In genomic region chr20:56554869-56555268, GRCh38 we compare ENCODE assay signal across 9 cellular contexts. TPM values are rescaled to one million over a fixed set of nuclear protein-coding genes. Genes with fewer than 3 reads are reported as not detected.
A peak's percentile ranks its signal among the peaks of the same experiment; 100 is the strongest.
DNase-seq lines count a peak whose midpoint lies in the region; ATAC-seq, FAIRE-seq and TF ChIP-seq lines count a peak whose summit lies in the region.
"Had no signal": no experiment of that assay in that cellular context is flagged by ENCODE, and none has a peak within 500 bp of the region (broad histone marks: within the 10 kb centered on the region; RNA-seq: fewer than 3 reads in every experiment).

No MANE protein-coding gene starts in this region.

- intact Hi-C loops in activated CD4-positive, alpha-beta T cell treated with anti-CD3 and anti-CD28 coated beads for 36 hours (cut with DNase I, micrococcal nuclease) = loop anchor here (5.0 to 10.0 kb wide), 3 partner anchors 442 to 792 kb away; no protein-coding TSS in a partner anchor
- intact Hi-C loops in left lung (cut with DNase I) = loop anchor here in 1 of 2 donors (5.0 kb wide), 1 partner anchor 442 kb away; no protein-coding TSS in a partner anchor

- peak; percentile 96 for ATAC-seq in activated CD4-positive, alpha-beta T cell treated with anti-CD3 and anti-CD28 coated beads for 36 hours
- ATAC-seq in GM21717 (IDR thresholded peaks at IDR 0.05; ENCODE audit: unreplicated experiment) = peak; percentile 93
- ATAC-seq in left lung = peak; percentile 90

- no peak overlapping the region for H3K4me3 Mint-ChIP-seq in activated CD4-positive, alpha-beta T cell treated with anti-CD3 and anti-CD28 coated beads for 36 hours
- H3K4me3 Mint-ChIP-seq in activated CD4-positive, alpha-beta T cell treated with anti-CD3 and anti-CD28 coated beads, Interleukin-2, amount 10 ng/mL, durations not matched to agents 7 days and 5 days = no peak overlapping the region

- no peak overlapping the region for H3K27ac Mint-ChIP-seq in activated CD4-positive, alpha-beta T cell treated with anti-CD3 and anti-CD28 coated beads for 36 hours
- no peak overlapping the region for H3K27ac Mint-ChIP-seq in activated CD4-positive, alpha-beta T cell treated with anti-CD3 and anti-CD28 coated beads, Interleukin-2, amount 10 ng/mL, durations not matched to agents 7 days and 5 days

- H3K36me3 ChIP-seq in NT2/D1 (ENCODE audit: insufficient read depth, insufficient read length, low read length) = no peaks in the 10 kb centered on the region
- H3K36me3 ChIP-seq in bronchial epithelial cell (ENCODE audit: control insufficient read depth, insufficient read depth, low read length) = no peaks in the 10 kb centered on the region
- no peaks in the 10 kb centered on the region for H3K36me3 ChIP-seq in left lung
- H3K36me3 ChIP-seq: uterus had no signal

- H3K4me3 ChIP-seq in NT2/D1 (ENCODE audit: insufficient read length, low read depth) (no peak overlapping the region), bronchial epithelial cell (ENCODE audit: low read depth, low read length) (no peak overlapping the region), left lung (no peak overlapping the region)
- H3K4me3 ChIP-seq: uterus had no signal

- TF ChIP-seq CTCF in bronchial epithelial cell (IDR thresholded peaks at IDR 0.05; ENCODE audit: insufficient read depth, low read length, severe bottlenecking) = no peak
- peak; percentile 9 to 33 for TF ChIP-seq CTCF in left lung (IDR thresholded peaks at IDR 0.05)

- peak; percentile 29 for DNase-seq in activated CD4-positive, alpha-beta T cell treated with anti-CD3 and anti-CD28 coated beads for 36 hours
- no peak for DNase-seq in activated CD4-positive, alpha-beta T cell treated with anti-CD3 and anti-CD28 coated beads, Interleukin-2, amount 10 ng/mL, durations not matched to agents 7 days and 5 days
- DNase-seq in HPDE6-E6E7 (ENCODE audit: extremely low spot score) (peak; percentile 100), NT2/D1 (ENCODE audit: low read depth, low spot score) (peak; percentile 23), bronchial epithelial cell (ENCODE audit: low read depth) (peak; percentile 96), left lung (peak in 1 of 2 donors; percentile 56), NCI-H128 (lab: John Stamatoyannopoulos, UW; ENCODE audit: unreplicated experiment) (no peak)

- no peaks in the 10 kb centered on the region for H3K9me3 Mint-ChIP-seq in activated CD4-positive, alpha-beta T cell treated with anti-CD3 and anti-CD28 coated beads for 36 hours (ENCODE audit: low read depth)
- no peaks in the 10 kb centered on the region for H3K9me3 Mint-ChIP-seq in activated CD4-positive, alpha-beta T cell treated with anti-CD3 and anti-CD28 coated beads, Interleukin-2, amount 10 ng/mL, durations not matched to agents 7 days and 5 days

- no peaks in the 10 kb centered on the region for H3K9me3 ChIP-seq in NT2/D1 (ENCODE audit: insufficient read depth, low read length)
- no peaks in the 10 kb centered on the region for H3K9me3 ChIP-seq in left lung
- H3K9me3 ChIP-seq: uterus had no signal

- POLR2A ChIA-PET in activated CD4-positive, alpha-beta T cell treated with anti-CD3 and anti-CD28 coated beads for 36 hours (lab: Charles Lee) = no interaction called here
- POLR2A ChIA-PET in activated CD4-positive, alpha-beta T cell treated with anti-CD3 and anti-CD28 coated beads, Interleukin-2, amount 10 ng/mL, durations not matched to agents 7 days and 5 days (lab: Charles Lee) = no interaction called here

- H3K9ac ChIP-seq in NT2/D1 (ENCODE audit: insufficient read length, low read depth) = no peak overlapping the region

- CTCF ChIA-PET in activated CD4-positive, alpha-beta T cell treated with anti-CD3 and anti-CD28 coated beads for 36 hours (lab: Charles Lee) = interaction anchor here (0.7 to 0.9 kb wide), 2 partner anchors 61 to 196 kb away, joined by 3 read pairs; partner anchors contain the start of gene FAM210B
- CTCF ChIA-PET in activated CD4-positive, alpha-beta T cell treated with anti-CD3 and anti-CD28 coated beads, Interleukin-2, amount 10 ng/mL, durations not matched to agents 7 days and 5 days (lab: Charles Lee) = no interaction called here

- H3K4me1 Mint-ChIP-seq in activated CD4-positive, alpha-beta T cell treated with anti-CD3 and anti-CD28 coated beads for 36 hours = peaks cover 8% of the 10 kb centered on the region
- peaks cover 8% of the 10 kb centered on the region for H3K4me1 Mint-ChIP-seq in activated CD4-positive, alpha-beta T cell treated with anti-CD3 and anti-CD28 coated beads, Interleukin-2, amount 10 ng/mL, durations not matched to agents 7 days and 5 days

- H3K27ac ChIP-seq in left lung = peak overlapping the region in 1 of 2 donors; percentile 44

- FAIRE-seq in bronchial epithelial cell (lab: Jason Lieb, UNC) = no peak

- H3K27me3 ChIP-seq in NT2/D1 (ENCODE audit: insufficient read depth, insufficient read length) (no peaks in the 10 kb centered on the region), bronchial epithelial cell (ENCODE audit: control insufficient read depth, insufficient read depth, low read length) (peaks cover 3% of the 10 kb centered on the region), left lung (no peaks in the 10 kb centered on the region)
- H3K27me3 ChIP-seq: uterus had no signal

- no peaks in the 10 kb centered on the region for H3K27me3 Mint-ChIP-seq in activated CD4-positive, alpha-beta T cell treated with anti-CD3 and anti-CD28 coated beads for 36 hours
- H3K27me3 Mint-ChIP-seq in activated CD4-positive, alpha-beta T cell treated with anti-CD3 and anti-CD28 coated beads, Interleukin-2, amount 10 ng/mL, durations not matched to agents 7 days and 5 days = peaks cover 3% of the 10 kb centered on the region

- H3K4me1 ChIP-seq in NT2/D1 (ENCODE audit: insufficient read depth, insufficient read length) (no peaks in the 10 kb centered on the region), left lung (peaks cover 5 to 10% of the 10 kb centered on the region in 2 donors)
- H3K4me1 ChIP-seq: uterus had no signal

- no peaks in the 10 kb centered on the region for H3K36me3 Mint-ChIP-seq in activated CD4-positive, alpha-beta T cell treated with anti-CD3 and anti-CD28 coated beads for 36 hours (ENCODE audit: low read depth)
- no peaks in the 10 kb centered on the region for H3K36me3 Mint-ChIP-seq in activated CD4-positive, alpha-beta T cell treated with anti-CD3 and anti-CD28 coated beads, Interleukin-2, amount 10 ng/mL, durations not matched to agents 7 days and 5 days (ENCODE audit: low read depth)

RNA-seq across cellular contexts. Expression of gene FAM209B, which starts 21.8 kb away (rescaled TPM):
- total RNA-seq in activated CD4-positive, alpha-beta T cell treated with anti-CD3 and anti-CD28 coated beads for 36 hours = under 1 TPM in 1 of 2 experiments, not detected in 1; 0.43 TPM
- total RNA-seq in activated CD4-positive, alpha-beta T cell treated with anti-CD3 and anti-CD28 coated beads, Interleukin-2, amount 10 ng/mL, durations not matched to agents 7 days and 5 days = 1 to 10 TPM in 1 of 2 experiments, under 1 TPM in 1; 0.89 to 1.9 TPM
- total RNA-seq in bronchial epithelial cell (0.26 TPM in 1 of 2 replicates, not detected in the other), left lung (under 1 TPM in 1 of 2 donors, not detected in 1; 0.42 TPM)

RNA-seq across cellular contexts. Expression of gene FAM209A, which starts 30.3 kb away (rescaled TPM):
- total RNA-seq in activated CD4-positive, alpha-beta T cell treated with anti-CD3 and anti-CD28 coated beads for 36 hours = 1 to 10 TPM in 1 of 2 experiments, under 1 TPM in 1; 0.73 to 1.1 TPM
- total RNA-seq in activated CD4-positive, alpha-beta T cell treated with anti-CD3 and anti-CD28 coated beads, Interleukin-2, amount 10 ng/mL, durations not matched to agents 7 days and 5 days = 1 to 10 TPM; 2.7 to 3.2 TPM
- total RNA-seq in bronchial epithelial cell (0.26 TPM in 1 of 2 replicates, not detected in the other), left lung (under 1 TPM in 1 of 2 donors, not detected in 1; 0.81 TPM)

Comparison
In these comparisons a context has a peak if more than half of its experiments do, and no peak if none do; other contexts are left out.
1. DNase-seq: peak in activated CD4-positive, alpha-beta T cell treated with anti-CD3 and anti-CD28 coated beads for 36 hours (single experiment), HPDE6-E6E7 (single experiment), NT2/D1 (single experiment) and bronchial epithelial cell (single experiment); none in activated CD4-positive, alpha-beta T cell treated with anti-CD3 and anti-CD28 coated beads, Interleukin-2, amount 10 ng/mL, durations not matched to agents 7 days and 5 days (single experiment) and NCI-H128 (single experiment).
2. Peak in every context shown above with its lines, with median percentiles within 50 percentile points of each other: ATAC-seq.